In the genomic region with DNA sequence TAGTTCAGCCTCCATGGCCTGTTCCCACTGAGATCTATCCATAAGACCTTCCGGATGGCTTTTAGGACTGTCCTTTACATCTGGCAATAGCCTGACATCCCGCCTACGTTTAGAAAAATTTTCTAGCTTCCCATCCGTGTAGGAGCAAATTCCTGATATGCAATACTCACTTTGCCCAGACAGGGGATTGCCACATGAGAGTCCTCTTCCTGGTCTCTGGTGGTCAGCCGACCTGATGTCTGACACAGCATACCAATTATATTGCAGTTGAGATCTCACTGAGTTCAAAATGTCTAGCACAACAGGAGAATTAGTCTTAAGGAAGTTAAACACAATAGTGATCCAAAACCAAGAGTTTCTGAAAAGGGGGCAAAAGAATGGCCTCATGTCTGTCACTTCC, we compare ENCODE assay signal across 15 cellular contexts. TPM values are rescaled to one million over a fixed set of nuclear protein-coding genes. Genes with fewer than 3 reads are reported as not detected.
DNase-seq lines count a peak whose midpoint lies in the region; ATAC-seq, FAIRE-seq and TF ChIP-seq lines count a peak whose summit lies in the region.
"Had no signal": no experiment of that assay in that cellular context is flagged by ENCODE, and none has a peak within 500 bp of the region (broad histone marks: within the 10 kb centered on the region; RNA-seq: fewer than 3 reads in every experiment).

No MANE protein-coding gene starts in this region.

- H3K27me3 Mint-ChIP-seq in WTC11 (ENCODE audit: low read depth) = no peaks in the 10 kb centered on the region
- H3K27me3 Mint-ChIP-seq in neural crest cell (ENCODE audit: low read depth) = no peaks in the 10 kb centered on the region
- H3K27me3 Mint-ChIP-seq: CD4-positive, CD25-positive, alpha-beta regulatory T cell had no signal

- POLR2A ChIA-PET in WTC11 (lab: Charles Lee) = no interaction called here

- no peak overlapping the region for H3K27ac Mint-ChIP-seq in WTC11
- peak overlapping the region; percentile 32 for H3K27ac Mint-ChIP-seq in neural crest cell (ENCODE audit: unreplicated experiment)
- H3K27ac Mint-ChIP-seq: CD4-positive, CD25-positive, alpha-beta regulatory T cell; GM23338; H9 had no signal

- no peak overlapping the region for H3K27ac ChIP-seq in uterus
- H3K27ac ChIP-seq: BLaER1 treated with 17β-estradiol and CSF1 and Interleukin-3, amounts not matched to agents 10 nM and 100 nM had no signal

- H3K4me1 Mint-ChIP-seq in WTC11 (peaks cover 26% of the 10 kb centered on the region), neural crest cell (peaks cover 28% of the 10 kb centered on the region)
- H3K4me1 Mint-ChIP-seq: CD4-positive, CD25-positive, alpha-beta regulatory T cell had no signal

- H3K36me3 Mint-ChIP-seq in WTC11 (no peaks in the 10 kb centered on the region), neural crest cell (ENCODE audit: low read depth) (peaks cover 2% of the 10 kb centered on the region)
- H3K36me3 Mint-ChIP-seq: CD4-positive, CD25-positive, alpha-beta regulatory T cell had no signal

- H3K4me3 Mint-ChIP-seq in WTC11 = no peak overlapping the region
- H3K4me3 Mint-ChIP-seq in neural crest cell = peak overlapping the region; percentile 50
- H3K4me3 Mint-ChIP-seq: CD4-positive, CD25-positive, alpha-beta regulatory T cell; GM23338; H9 had no signal

- CTCF ChIA-PET in WTC11 (lab: Charles Lee) = interaction anchor here (1.2 kb wide), 1 partner anchor 9 kb away, joined by 8 read pairs; a partner anchor contains a TSS

- H3K9me3 ChIP-seq in uterus = no peaks in the 10 kb centered on the region

- FAIRE-seq in H54 (lab: Jason Lieb, UNC) = peak; percentile 88

- H3K36me3 ChIP-seq in uterus = no peaks in the 10 kb centered on the region
- H3K36me3 ChIP-seq: BLaER1 treated with 17β-estradiol and CSF1 and Interleukin-3, amounts not matched to agents 10 nM and 100 nM had no signal

- ATAC-seq in WTC11 (peak; percentile 43), HG03439 (IDR thresholded peaks at IDR 0.05; ENCODE audit: unreplicated experiment) (no peak)
- ATAC-seq: GM23338 had no signal

- TF ChIP-seq CTCF in WTC11 (IDR thresholded peaks at IDR 0.05) (no peak), neural crest cell (conservative IDR thresholded peaks at IDR 0.05) (no peak), uterus (IDR thresholded peaks at IDR 0.05) (no peak)

- no peak overlapping the region for H3K4me3 ChIP-seq in uterus
- H3K4me3 ChIP-seq: BLaER1 treated with 17β-estradiol and CSF1 and Interleukin-3, amounts not matched to agents 10 nM and 100 nM; GM23338 had no signal

- intact Hi-C loops in uterus (cut with DNase I; ENCODE audit: low total_unique reads) = no loop called here

- DNase-seq in H54 (ENCODE audit: insufficient read length, low spot score) (no peak), WTC11 (ENCODE audit: low spot score) (no peak), fibroblast of gingiva (ENCODE audit: low read depth) (peak; percentile 16), neural crest cell (ENCODE audit: low read depth, low spot score) (no peak), NCI-H2029 treated with DMSO at 0.1 percent for 48 hours (lab: John Stamatoyannopoulos, UW) (no peak), uterus (no peak), foreskin melanocyte (no peak)
- DNase-seq: ACHN; CD4-positive, CD25-positive, alpha-beta regulatory T cell; DMS53; GF-D8; H9 had no signal

- no peaks in the 10 kb centered on the region for H3K27me3 ChIP-seq in uterus
- H3K27me3 ChIP-seq: BLaER1 treated with 17β-estradiol and CSF1 and Interleukin-3, amounts not matched to agents 10 nM and 100 nM had no signal

- TF ChIP-seq POLR2A in H54 (IDR thresholded peaks at IDR 0.05; ENCODE audit: low read depth, low read length) (no peak), uterus (IDR thresholded peaks at IDR 0.05) (no peak)

- no peaks in the 10 kb centered on the region for H3K9me3 Mint-ChIP-seq in WTC11
- peaks cover 8% of the 10 kb centered on the region for H3K9me3 Mint-ChIP-seq in neural crest cell
- H3K9me3 Mint-ChIP-seq: GM23338, H9 had no signal

- no peaks in the 10 kb centered on the region for H3K4me1 ChIP-seq in uterus
- H3K4me1 ChIP-seq: BLaER1 treated with 17β-estradiol and CSF1 and Interleukin-3, amounts not matched to agents 10 nM and 100 nM had no signal

TF ChIP-seq in WTC11, 78 proteins besides CTCF, POLR2A, EP300 and RAD21:
- TF ChIP-seq SP1 (CRISPR knock-in tag; conservative IDR thresholded peaks at IDR 0.05) (no peak), ZNF263 (CRISPR knock-in tag; IDR thresholded peaks at IDR 0.05; ENCODE audit: low read depth) (no peak), IRF2 (CRISPR knock-in tag; IDR thresholded peaks at IDR 0.05; ENCODE audit: borderline replicate concordance, low read depth) (no peak)
- TF ChIP-seq, protein P1, sequence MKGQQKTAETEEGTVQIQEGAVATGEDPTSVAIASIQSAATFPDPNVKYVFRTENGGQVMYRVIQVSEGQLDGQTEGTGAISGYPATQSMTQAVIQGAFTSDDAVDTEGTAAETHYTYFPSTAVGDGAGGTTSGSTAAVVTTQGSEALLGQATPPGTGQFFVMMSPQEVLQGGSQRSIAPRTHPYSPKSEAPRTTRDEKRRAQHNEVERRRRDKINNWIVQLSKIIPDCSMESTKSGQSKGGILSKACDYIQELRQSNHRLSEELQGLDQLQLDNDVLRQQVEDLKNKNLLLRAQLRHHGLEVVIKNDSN (CRISPR knock-in tag; IDR thresholded peaks at IDR 0.05) = no peak

RNA-seq across cellular contexts. Expression of a gene that starts 9.4 kb away (rescaled TPM):
- total RNA-seq in WTC11 (2021) = 74.9 to 81.4 TPM (median 76.6 TPM) in 3 replicates
- 89.4 and 104 TPM in 2 replicates for total RNA-seq in neural crest cell
- 10 to 100 TPM in 1 of 4 donors, 1 to 10 TPM in 3; 1.5 to 35.3 (median 5.2) TPM for total RNA-seq in uterus
